In the genomic region with DNA sequence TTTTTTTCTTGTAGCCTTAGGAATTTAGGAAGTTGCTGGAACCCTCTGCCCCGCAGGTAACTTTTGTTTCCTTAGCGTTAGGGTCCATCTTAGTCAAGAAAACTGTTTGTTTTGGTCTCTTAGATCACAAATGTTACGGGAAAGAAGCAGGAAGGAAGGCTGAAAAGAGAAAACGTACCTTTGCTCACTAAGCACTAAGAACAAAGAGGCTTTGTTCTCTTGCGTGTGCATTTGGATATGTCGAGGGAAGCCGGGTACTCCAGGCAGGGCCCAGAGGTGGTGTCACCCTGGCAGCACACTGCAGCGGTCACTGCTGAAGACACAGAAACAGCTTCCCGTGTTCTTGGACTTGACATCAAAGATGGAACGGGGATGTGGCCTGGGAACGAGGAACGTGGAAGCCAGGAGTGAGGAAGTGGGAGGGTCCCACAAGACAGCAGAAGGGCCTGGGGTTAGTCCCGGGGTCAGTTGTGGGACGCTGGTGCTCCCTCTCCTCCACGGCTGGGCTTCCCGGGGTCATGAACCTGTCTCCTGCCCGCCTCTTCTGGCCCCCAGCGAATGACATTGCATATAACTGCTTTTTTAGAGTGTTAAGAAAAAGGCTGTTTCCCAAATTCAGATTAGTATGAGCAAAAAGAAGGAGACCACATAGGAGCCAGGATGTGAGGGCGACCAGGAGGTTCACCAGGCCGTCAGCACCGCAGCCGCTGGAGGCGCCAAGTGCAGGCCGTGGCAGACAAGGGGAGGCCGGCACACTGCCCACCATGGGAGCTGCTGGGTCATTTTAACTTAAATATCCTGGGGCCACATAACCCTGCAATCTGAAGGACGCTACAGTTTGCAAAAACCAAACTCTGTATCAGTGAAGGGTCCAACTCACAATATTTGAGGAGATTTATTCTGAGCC, we compare ENCODE assay signal across 1 cellular context.
TF ChIP-seq lines count a peak whose summit lies in the region.

No MANE protein-coding gene starts in this region.

TF ChIP-seq in HepG2, 621 proteins besides CTCF, POLR2A, EP300 and RAD21 (continued from another document and continues in another):
- TF ChIP-seq, protein P1, sequence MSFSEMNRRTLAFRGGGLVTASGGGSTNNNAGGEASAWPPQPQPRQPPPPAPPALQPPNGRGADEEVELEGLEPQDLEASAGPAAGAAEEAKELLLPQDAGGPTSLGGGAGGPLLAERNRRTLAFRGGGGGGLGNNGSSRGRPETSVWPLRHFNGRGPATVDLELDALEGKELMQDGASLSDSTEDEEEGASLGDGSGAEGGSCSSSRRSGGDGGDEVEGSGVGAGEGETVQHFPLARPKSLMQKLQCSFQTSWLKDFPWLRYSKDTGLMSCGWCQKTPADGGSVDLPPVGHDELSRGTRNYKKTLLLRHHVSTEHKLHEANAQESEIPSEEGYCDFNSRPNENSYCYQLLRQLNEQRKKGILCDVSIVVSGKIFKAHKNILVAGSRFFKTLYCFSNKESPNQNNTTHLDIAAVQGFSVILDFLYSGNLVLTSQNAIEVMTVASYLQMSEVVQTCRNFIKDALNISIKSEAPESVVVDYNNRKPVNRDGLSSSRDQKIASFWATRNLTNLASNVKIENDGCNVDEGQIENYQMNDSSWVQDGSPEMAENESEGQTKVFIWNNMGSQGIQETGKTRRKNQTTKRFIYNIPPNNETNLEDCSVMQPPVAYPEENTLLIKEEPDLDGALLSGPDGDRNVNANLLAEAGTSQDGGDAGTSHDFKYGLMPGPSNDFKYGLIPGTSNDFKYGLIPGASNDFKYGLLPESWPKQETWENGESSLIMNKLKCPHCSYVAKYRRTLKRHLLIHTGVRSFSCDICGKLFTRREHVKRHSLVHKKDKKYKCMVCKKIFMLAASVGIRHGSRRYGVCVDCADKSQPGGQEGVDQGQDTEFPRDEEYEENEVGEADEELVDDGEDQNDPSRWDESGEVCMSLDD (CRISPR knock-in tag; IDR thresholded peaks at IDR 0.05; ENCODE audit: borderline replicate concordance), result no peak
- TF ChIP-seq AGO2 (optimal IDR thresholded peaks at IDR 0.05; ENCODE audit: low read depth, low read length), result peak; percentile 35
- TF ChIP-seq ZNF441 (CRISPR knock-in tag; IDR thresholded peaks at IDR 0.05; ENCODE audit: borderline replicate concordance), result no peak
- no peak for TF ChIP-seq POLR2AphosphoS5 (IDR thresholded peaks at IDR 0.05; ENCODE audit: low read depth, low read length)
- TF ChIP-seq, protein P2, sequence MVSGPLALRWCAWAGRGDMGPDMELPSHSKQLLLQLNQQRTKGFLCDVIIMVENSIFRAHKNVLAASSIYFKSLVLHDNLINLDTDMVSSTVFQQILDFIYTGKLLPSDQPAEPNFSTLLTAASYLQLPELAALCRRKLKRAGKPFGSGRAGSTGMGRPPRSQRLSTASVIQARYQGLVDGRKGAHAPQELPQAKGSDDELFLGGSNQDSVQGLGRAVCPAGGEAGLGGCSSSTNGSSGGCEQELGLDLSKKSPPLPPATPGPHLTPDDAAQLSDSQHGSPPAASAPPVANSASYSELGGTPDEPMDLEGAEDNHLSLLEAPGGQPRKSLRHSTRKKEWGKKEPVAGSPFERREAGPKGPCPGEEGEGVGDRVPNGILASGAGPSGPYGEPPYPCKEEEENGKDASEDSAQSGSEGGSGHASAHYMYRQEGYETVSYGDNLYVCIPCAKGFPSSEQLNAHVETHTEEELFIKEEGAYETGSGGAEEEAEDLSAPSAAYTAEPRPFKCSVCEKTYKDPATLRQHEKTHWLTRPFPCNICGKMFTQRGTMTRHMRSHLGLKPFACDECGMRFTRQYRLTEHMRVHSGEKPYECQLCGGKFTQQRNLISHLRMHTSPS (CRISPR knock-in tag; IDR thresholded peaks at IDR 0.05; ENCODE audit: low read depth), result no peak
- no peak for TF ChIP-seq ZNF235 (CRISPR knock-in tag; IDR thresholded peaks at IDR 0.05; ENCODE audit: borderline replicate concordance)
- no peak for TF ChIP-seq KDM1A (CRISPR knock-in tag; IDR thresholded peaks at IDR 0.05)
- no peak for TF ChIP-seq NRL (CRISPR knock-in tag; IDR thresholded peaks at IDR 0.05; ENCODE audit: borderline replicate concordance)
- TF ChIP-seq KDM4B (CRISPR knock-in tag; IDR thresholded peaks at IDR 0.05), result peak; percentile 83
- TF ChIP-seq ZSCAN29 (CRISPR knock-in tag; conservative IDR thresholded peaks at IDR 0.05), result peak; percentile 45; the same call in 1 of the 2 replicates
- no peak for TF ChIP-seq CAMTA2 (CRISPR knock-in tag; IDR thresholded peaks at IDR 0.05; ENCODE audit: borderline replicate concordance)
- TF ChIP-seq REPIN1 (CRISPR knock-in tag; IDR thresholded peaks at IDR 0.05; ENCODE audit: borderline replicate concordance, low read depth), result no peak
- TF ChIP-seq KAT7 (CRISPR knock-in tag; IDR thresholded peaks at IDR 0.05; ENCODE audit: borderline replicate concordance), result no peak; the same call in 1 of the 2 replicates
- TF ChIP-seq CC2D1A (CRISPR knock-in tag; IDR thresholded peaks at IDR 0.05), result no peak
- TF ChIP-seq JUN (CRISPR knock-in tag; IDR thresholded peaks at IDR 0.05), result no peak
- TF ChIP-seq, protein P3, sequence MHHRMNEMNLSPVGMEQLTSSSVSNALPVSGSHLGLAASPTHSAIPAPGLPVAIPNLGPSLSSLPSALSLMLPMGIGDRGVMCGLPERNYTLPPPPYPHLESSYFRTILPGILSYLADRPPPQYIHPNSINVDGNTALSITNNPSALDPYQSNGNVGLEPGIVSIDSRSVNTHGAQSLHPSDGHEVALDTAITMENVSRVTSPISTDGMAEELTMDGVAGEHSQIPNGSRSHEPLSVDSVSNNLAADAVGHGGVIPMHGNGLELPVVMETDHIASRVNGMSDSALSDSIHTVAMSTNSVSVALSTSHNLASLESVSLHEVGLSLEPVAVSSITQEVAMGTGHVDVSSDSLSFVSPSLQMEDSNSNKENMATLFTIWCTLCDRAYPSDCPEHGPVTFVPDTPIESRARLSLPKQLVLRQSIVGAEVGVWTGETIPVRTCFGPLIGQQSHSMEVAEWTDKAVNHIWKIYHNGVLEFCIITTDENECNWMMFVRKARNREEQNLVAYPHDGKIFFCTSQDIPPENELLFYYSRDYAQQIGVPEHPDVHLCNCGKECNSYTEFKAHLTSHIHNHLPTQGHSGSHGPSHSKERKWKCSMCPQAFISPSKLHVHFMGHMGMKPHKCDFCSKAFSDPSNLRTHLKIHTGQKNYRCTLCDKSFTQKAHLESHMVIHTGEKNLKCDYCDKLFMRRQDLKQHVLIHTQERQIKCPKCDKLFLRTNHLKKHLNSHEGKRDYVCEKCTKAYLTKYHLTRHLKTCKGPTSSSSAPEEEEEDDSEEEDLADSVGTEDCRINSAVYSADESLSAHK (CRISPR knock-in tag; IDR thresholded peaks at IDR 0.05; ENCODE audit: borderline replicate concordance), result no peak
- TF ChIP-seq MLLT10 (CRISPR knock-in tag; IDR thresholded peaks at IDR 0.05), result no peak
- TF ChIP-seq TBX3 (IDR thresholded peaks at IDR 0.05; ENCODE audit: borderline replicate concordance), result no peak
- no peak for TF ChIP-seq PAF1 (CRISPR knock-in tag; IDR thresholded peaks at IDR 0.05)
- TF ChIP-seq, protein P4, sequence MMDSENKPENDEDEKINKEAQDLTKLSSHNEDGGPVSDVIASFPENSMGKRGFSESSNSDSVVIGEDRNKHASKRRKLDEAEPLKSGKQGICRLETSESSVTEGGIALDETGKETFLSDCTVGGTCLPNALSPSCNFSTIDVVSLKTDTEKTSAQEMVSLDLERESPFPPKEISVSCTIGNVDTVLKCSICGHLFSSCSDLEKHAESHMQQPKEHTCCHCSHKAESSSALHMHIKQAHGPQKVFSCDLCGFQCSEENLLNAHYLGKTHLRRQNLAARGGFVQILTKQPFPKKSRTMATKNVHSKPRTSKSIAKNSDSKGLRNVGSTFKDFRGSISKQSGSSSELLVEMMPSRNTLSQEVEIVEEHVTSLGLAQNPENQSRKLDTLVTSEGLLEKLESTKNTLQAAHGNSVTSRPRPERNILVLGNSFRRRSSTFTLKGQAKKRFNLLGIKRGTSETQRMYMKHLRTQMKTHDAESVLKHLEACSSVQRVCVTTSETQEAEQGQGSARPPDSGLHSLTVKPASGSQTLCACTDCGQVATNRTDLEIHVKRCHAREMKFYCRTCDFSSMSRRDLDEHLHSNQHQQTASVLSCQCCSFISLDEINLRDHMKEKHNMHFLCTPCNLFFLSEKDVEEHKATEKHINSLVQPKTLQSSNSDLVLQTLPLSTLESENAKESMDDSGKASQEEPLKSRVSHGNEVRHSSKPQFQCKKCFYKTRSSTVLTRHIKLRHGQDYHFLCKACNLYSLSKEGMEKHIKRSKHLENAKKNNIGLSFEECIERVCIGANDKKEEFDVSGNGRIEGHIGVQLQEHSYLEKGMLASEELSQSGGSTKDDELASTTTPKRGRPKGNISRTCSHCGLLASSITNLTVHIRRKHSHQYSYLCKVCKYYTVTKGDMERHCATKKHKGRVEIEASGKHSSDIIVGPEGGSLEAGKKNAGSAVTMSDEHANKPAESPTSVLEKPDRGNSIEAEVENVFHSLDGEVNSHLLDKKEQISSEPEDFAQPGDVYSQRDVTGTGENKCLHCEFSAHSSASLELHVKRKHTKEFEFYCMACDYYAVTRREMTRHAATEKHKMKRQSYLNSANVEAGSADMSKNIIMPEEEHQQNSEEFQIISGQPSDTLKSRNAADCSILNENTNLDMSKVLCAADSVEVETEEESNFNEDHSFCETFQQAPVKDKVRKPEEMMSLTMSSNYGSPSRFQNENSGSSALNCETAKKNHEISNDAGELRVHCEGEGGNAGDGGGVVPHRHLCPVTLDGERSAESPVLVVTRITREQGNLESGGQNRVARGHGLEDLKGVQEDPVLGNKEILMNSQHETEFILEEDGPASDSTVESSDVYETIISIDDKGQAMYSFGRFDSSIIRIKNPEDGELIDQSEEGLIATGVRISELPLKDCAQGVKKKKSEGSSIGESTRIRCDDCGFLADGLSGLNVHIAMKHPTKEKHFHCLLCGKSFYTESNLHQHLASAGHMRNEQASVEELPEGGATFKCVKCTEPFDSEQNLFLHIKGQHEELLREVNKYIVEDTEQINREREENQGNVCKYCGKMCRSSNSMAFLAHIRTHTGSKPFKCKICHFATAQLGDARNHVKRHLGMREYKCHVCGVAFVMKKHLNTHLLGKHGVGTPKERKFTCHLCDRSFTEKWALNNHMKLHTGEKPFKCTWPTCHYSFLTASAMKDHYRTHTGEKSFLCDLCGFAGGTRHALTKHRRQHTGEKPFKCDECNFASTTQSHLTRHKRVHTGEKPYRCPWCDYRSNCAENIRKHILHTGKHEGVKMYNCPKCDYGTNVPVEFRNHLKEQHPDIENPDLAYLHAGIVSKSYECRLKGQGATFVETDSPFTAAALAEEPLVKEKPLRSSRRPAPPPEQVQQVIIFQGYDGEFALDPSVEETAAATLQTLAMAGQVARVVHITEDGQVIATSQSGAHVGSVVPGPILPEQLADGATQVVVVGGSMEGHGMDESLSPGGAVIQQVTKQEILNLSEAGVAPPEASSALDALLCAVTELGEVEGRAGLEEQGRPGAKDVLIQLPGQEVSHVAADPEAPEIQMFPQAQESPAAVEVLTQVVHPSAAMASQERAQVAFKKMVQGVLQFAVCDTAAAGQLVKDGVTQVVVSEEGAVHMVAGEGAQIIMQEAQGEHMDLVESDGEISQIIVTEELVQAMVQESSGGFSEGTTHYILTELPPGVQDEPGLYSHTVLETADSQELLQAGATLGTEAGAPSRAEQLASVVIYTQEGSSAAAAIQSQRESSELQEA (CRISPR knock-in tag; IDR thresholded peaks at IDR 0.05; ENCODE audit: not compliant biosample characterization), result no peak
- no peak for TF ChIP-seq ATM (IDR thresholded peaks at IDR 0.05; ENCODE audit: borderline replicate concordance)
- TF ChIP-seq, protein P5, sequence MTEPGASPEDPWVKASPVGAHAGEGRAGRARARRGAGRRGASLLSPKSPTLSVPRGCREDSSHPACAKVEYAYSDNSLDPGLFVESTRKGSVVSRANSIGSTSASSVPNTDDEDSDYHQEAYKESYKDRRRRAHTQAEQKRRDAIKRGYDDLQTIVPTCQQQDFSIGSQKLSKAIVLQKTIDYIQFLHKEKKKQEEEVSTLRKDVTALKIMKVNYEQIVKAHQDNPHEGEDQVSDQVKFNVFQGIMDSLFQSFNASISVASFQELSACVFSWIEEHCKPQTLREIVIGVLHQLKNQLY (CRISPR knock-in tag; IDR thresholded peaks at IDR 0.05), result no peak
- peak; percentile 14; the same call in 1 of the 2 replicates for TF ChIP-seq HNF4G (IDR thresholded peaks at IDR 0.05; ENCODE audit: borderline replicate concordance, low read depth, low read length)
- no peak; the same call in 1 of the 2 replicates for TF ChIP-seq HNF4G (CRISPR knock-in tag; IDR thresholded peaks at IDR 0.05; ENCODE audit: borderline replicate concordance, low read depth)
- TF ChIP-seq BRCA1 (CRISPR knock-in tag; IDR thresholded peaks at IDR 0.05), result no peak
- TF ChIP-seq CREB1 (IDR thresholded peaks at IDR 0.05), result no peak
- no peak for TF ChIP-seq CREB1 (CRISPR knock-in tag; IDR thresholded peaks at IDR 0.05)
- TF ChIP-seq ZBTB38 (CRISPR knock-in tag; IDR thresholded peaks at IDR 0.05), result 0 out of 2 replicates have a peak, but pooled peaks have one; percentile 13
- TF ChIP-seq THYN1 (CRISPR knock-in tag; IDR thresholded peaks at IDR 0.05; ENCODE audit: borderline replicate concordance, low read depth), result no peak
- TF ChIP-seq, protein P6, sequence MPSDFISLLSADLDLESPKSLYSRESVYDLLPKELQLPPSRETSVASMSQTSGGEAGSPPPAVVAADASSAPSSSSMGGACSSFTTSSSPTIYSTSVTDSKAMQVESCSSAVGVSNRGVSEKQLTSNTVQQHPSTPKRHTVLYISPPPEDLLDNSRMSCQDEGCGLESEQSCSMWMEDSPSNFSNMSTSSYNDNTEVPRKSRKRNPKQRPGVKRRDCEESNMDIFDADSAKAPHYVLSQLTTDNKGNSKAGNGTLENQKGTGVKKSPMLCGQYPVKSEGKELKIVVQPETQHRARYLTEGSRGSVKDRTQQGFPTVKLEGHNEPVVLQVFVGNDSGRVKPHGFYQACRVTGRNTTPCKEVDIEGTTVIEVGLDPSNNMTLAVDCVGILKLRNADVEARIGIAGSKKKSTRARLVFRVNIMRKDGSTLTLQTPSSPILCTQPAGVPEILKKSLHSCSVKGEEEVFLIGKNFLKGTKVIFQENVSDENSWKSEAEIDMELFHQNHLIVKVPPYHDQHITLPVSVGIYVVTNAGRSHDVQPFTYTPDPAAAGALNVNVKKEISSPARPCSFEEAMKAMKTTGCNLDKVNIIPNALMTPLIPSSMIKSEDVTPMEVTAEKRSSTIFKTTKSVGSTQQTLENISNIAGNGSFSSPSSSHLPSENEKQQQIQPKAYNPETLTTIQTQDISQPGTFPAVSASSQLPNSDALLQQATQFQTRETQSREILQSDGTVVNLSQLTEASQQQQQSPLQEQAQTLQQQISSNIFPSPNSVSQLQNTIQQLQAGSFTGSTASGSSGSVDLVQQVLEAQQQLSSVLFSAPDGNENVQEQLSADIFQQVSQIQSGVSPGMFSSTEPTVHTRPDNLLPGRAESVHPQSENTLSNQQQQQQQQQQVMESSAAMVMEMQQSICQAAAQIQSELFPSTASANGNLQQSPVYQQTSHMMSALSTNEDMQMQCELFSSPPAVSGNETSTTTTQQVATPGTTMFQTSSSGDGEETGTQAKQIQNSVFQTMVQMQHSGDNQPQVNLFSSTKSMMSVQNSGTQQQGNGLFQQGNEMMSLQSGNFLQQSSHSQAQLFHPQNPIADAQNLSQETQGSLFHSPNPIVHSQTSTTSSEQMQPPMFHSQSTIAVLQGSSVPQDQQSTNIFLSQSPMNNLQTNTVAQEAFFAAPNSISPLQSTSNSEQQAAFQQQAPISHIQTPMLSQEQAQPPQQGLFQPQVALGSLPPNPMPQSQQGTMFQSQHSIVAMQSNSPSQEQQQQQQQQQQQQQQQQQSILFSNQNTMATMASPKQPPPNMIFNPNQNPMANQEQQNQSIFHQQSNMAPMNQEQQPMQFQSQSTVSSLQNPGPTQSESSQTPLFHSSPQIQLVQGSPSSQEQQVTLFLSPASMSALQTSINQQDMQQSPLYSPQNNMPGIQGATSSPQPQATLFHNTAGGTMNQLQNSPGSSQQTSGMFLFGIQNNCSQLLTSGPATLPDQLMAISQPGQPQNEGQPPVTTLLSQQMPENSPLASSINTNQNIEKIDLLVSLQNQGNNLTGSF (CRISPR knock-in tag; IDR thresholded peaks at IDR 0.05), result no peak
- TF ChIP-seq XBP1 (CRISPR knock-in tag; IDR thresholded peaks at IDR 0.05), result no peak
